In the genomic region with DNA sequence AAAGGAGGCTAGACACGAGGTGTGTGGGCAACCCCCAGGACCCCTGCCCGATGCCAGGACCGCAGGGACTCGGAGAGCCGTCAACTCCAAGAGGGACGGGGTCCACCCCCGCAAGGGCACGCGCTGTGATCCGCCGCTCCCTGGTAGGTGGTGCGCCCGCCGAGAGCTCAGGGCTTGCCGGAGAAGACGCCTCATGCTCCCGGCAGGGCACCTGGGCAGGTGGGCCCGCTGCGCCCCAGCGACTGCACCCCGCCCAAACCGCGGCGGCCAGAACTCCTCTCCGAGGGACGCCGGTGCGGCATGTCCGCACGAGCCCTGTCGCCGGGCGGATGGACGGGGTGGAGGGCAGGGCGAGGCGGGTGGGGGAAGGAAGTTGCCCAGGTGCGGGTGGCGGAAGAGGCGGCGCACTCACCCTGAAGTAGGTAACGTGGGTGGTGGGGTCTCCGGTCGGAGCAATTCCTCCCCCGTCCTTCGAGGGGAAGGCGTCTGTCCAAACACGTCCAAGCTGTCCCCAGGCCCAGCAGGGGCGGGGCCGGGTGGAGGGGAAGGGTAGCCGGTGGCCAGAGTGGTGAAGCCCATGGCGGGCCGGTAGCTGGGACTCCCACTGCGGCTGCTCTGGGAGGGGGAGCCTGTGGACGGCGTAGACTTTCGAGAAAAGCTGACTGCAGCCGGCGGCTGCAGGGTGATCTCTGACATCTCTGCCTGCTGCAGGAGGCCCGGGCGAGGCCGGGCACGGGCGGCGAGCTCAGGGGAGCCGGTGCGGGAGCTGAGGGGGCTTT, we compare ENCODE assay signal across 23 cellular contexts. TPM values are rescaled to one million over a fixed set of nuclear protein-coding genes. Genes with fewer than 3 reads are reported as not detected.
DNase-seq lines count a peak whose midpoint lies in the region; ATAC-seq, FAIRE-seq and TF ChIP-seq lines count a peak whose summit lies in the region.
"Had no signal": no experiment of that assay in that cellular context is flagged by ENCODE, and none has a peak within 500 bp of the region (broad histone marks: within the 10 kb centered on the region; RNA-seq: fewer than 3 reads in every experiment).

No MANE protein-coding gene starts in this region.

- H3K36me3 ChIP-seq in CD8-positive, alpha-beta T cell (ENCODE audit: insufficient read depth, low read length): no peaks in the 10 kb centered on the region
- no peaks in the 10 kb centered on the region for H3K36me3 ChIP-seq in bronchial epithelial cell (ENCODE audit: control insufficient read depth, insufficient read depth, low read length)
- peaks cover 0 to 23% (median 0%) of the 10 kb centered on the region in 3 experiments for H3K36me3 ChIP-seq in naive thymus-derived CD4-positive, alpha-beta T cell (ENCODE audit: control insufficient read depth in 2 of 3, insufficient read depth in 3 of 3, low read length in 3 of 3)
- H3K36me3 ChIP-seq: brain microvascular endothelial cell had no signal

- ATAC-seq in activated T-cell treated with anti-CD3 and anti-CD28 coated beads, Interleukin-2, amount 50 U/mL, for 4 hours: peak in 1 of 2 donors; percentile 31
- no peak for ATAC-seq in CD8-positive, alpha-beta T cell
- no peak for ATAC-seq in naive thymus-derived CD4-positive, alpha-beta T cell
- no peak for ATAC-seq in GM21367 (IDR thresholded peaks at IDR 0.05; ENCODE audit: unreplicated experiment)

- DNase-seq in activated T-cell treated with anti-CD3 and anti-CD28 coated beads, Interleukin-2, amount 50 U/mL, for 4 hours: no peak
- no peak for DNase-seq in activated T-cell treated with anti-CD3 and anti-CD28 coated beads for 4 hours
- DNase-seq in CD8-positive, alpha-beta T cell: no peak
- no peak for DNase-seq in bronchial epithelial cell (ENCODE audit: low read depth)
- peak in 3 of 9 donors; percentile 13 to 22 (median 15) for DNase-seq in naive thymus-derived CD4-positive, alpha-beta T cell
- no peak for DNase-seq in type B pancreatic cell (ENCODE audit: extremely low spot score, unreplicated experiment)
- DNase-seq in globus pallidus (ENCODE audit: low spot score): no peak
- DNase-seq: activated CD4-positive, alpha-beta T cell treated with anti-CD3 and anti-CD28 coated beads, Interleukin-2, amount 10 ng/mL, durations not matched to agents 7 days and 5 days; brain microvascular endothelial cell; cortex of kidney; DMS 273 treated with DMSO at 0.1 percent for 48 hours; GF-D8; GOT3; heart right ventricle; immature natural killer cell; Karpas-422; NCI-H187 treated with DMSO at 0.1 percent for 48 hours; NCI-H226; SIG-M5; T-helper 1 cell had no signal

- peaks cover 3% of the 10 kb centered on the region for H3K4me1 ChIP-seq in CD8-positive, alpha-beta T cell (ENCODE audit: insufficient read depth, low read length)
- no peaks in the 10 kb centered on the region for H3K4me1 ChIP-seq in naive thymus-derived CD4-positive, alpha-beta T cell (ENCODE audit: control insufficient read depth in 2 of 2, insufficient read depth in 2 of 2, low read length in 2 of 2)
- H3K4me1 ChIP-seq: heart right ventricle, right atrium auricular region had no signal

- FAIRE-seq in bronchial epithelial cell (lab: Jason Lieb, UNC): no peak

- CTCF ChIA-PET in CD8-positive, alpha-beta T cell (lab: Charles Lee): no interaction called here
- CTCF ChIA-PET in naive thymus-derived CD4-positive, alpha-beta T cell (lab: Charles Lee): no interaction called here

- no peak for TF ChIP-seq CTCF in CD8-positive, alpha-beta T cell (IDR thresholded peaks at IDR 0.05)
- TF ChIP-seq CTCF in bronchial epithelial cell (IDR thresholded peaks at IDR 0.05; ENCODE audit: insufficient read depth, low read length, severe bottlenecking) (no peak), type B pancreatic cell (conservative IDR thresholded peaks at IDR 0.05) (no peak)

- peak overlapping the region; percentile 60 for H3K4me3 Mint-ChIP-seq in activated T-cell treated with anti-CD3 and anti-CD28 coated beads, Interleukin-2, amount 50 U/mL, for 4 hours
- peak overlapping the region; percentile 29 for H3K4me3 Mint-ChIP-seq in CD8-positive, alpha-beta T cell
- peak overlapping the region in 7 of 10 donors; percentile 23 to 80 (median 76) for H3K4me3 Mint-ChIP-seq in naive thymus-derived CD4-positive, alpha-beta T cell
- no peak overlapping the region for H3K4me3 Mint-ChIP-seq in type B pancreatic cell

- intact Hi-C loops in CD8-positive, alpha-beta T cell (cut with DNase I, micrococcal nuclease): no loop called here
- intact Hi-C loops in naive thymus-derived CD4-positive, alpha-beta T cell (cut with micrococcal nuclease): no loop called here

- H3K9me3 ChIP-seq in CD8-positive, alpha-beta T cell (ENCODE audit: low read length): no peaks in the 10 kb centered on the region
- no peaks in the 10 kb centered on the region for H3K9me3 ChIP-seq in naive thymus-derived CD4-positive, alpha-beta T cell (ENCODE audit: control insufficient read depth in 2 of 3, low read length in 3 of 3)
- H3K9me3 ChIP-seq: heart right ventricle, right atrium auricular region had no signal

- H3K27ac Mint-ChIP-seq in CD8-positive, alpha-beta T cell: no peak overlapping the region
- no peak overlapping the region for H3K27ac Mint-ChIP-seq in naive thymus-derived CD4-positive, alpha-beta T cell
- H3K27ac Mint-ChIP-seq in type B pancreatic cell: no peak overlapping the region
- H3K27ac Mint-ChIP-seq: immature natural killer cell had no signal

- H3K27ac ChIP-seq in CD8-positive, alpha-beta T cell (ENCODE audit: low read depth, low read length): no peak overlapping the region
- no peak overlapping the region for H3K27ac ChIP-seq in naive thymus-derived CD4-positive, alpha-beta T cell (ENCODE audit: low read depth, low read length)
- H3K27ac ChIP-seq: brain microvascular endothelial cell, C4-2B, heart right ventricle, right atrium auricular region had no signal

- no peaks in the 10 kb centered on the region for H3K9me3 Mint-ChIP-seq in activated T-cell treated with anti-CD3 and anti-CD28 coated beads, Interleukin-2, amount 50 U/mL, for 4 hours
- H3K9me3 Mint-ChIP-seq in CD8-positive, alpha-beta T cell: no peaks in the 10 kb centered on the region
- H3K9me3 Mint-ChIP-seq in naive thymus-derived CD4-positive, alpha-beta T cell: no peaks in the 10 kb centered on the region
- no peaks in the 10 kb centered on the region for H3K9me3 Mint-ChIP-seq in type B pancreatic cell
- H3K9me3 Mint-ChIP-seq: activated CD4-positive, alpha-beta T cell treated with anti-CD3 and anti-CD28 coated beads, Interleukin-2, amount 10 ng/mL, durations not matched to agents 7 days and 5 days; immature natural killer cell had no signal

- peaks cover 19% of the 10 kb centered on the region for H3K36me3 Mint-ChIP-seq in activated T-cell treated with anti-CD3 and anti-CD28 coated beads, Interleukin-2, amount 50 U/mL, for 4 hours (ENCODE audit: insufficient read depth)
- H3K36me3 Mint-ChIP-seq in CD8-positive, alpha-beta T cell: peaks cover 29% of the 10 kb centered on the region
- peaks cover 5 to 31% (median 17%) of the 10 kb centered on the region in 5 donors for H3K36me3 Mint-ChIP-seq in naive thymus-derived CD4-positive, alpha-beta T cell
- H3K36me3 Mint-ChIP-seq in type B pancreatic cell: no peaks in the 10 kb centered on the region
- H3K36me3 Mint-ChIP-seq: immature natural killer cell had no signal

- H3K4me1 Mint-ChIP-seq in activated T-cell treated with anti-CD3 and anti-CD28 coated beads, Interleukin-2, amount 50 U/mL, for 4 hours (ENCODE audit: low read depth): peaks cover 2% of the 10 kb centered on the region
- H3K4me1 Mint-ChIP-seq in CD8-positive, alpha-beta T cell (ENCODE audit: low read depth): peaks cover 2% of the 10 kb centered on the region
- peaks cover 0 to 14% (median 4%) of the 10 kb centered on the region in 7 donors for H3K4me1 Mint-ChIP-seq in naive thymus-derived CD4-positive, alpha-beta T cell
- no peaks in the 10 kb centered on the region for H3K4me1 Mint-ChIP-seq in type B pancreatic cell (ENCODE audit: unreplicated experiment)
- H3K4me1 Mint-ChIP-seq: immature natural killer cell had no signal

- POLR2A ChIA-PET in CD8-positive, alpha-beta T cell (lab: Charles Lee): no interaction called here
- POLR2A ChIA-PET in naive thymus-derived CD4-positive, alpha-beta T cell (lab: Charles Lee): interaction anchor here (1.1 kb wide), 1 partner anchor 29 kb away, joined by 3 read pairs; no protein-coding TSS in a partner anchor

- no peaks in the 10 kb centered on the region for H3K27me3 Mint-ChIP-seq in activated T-cell treated with anti-CD3 and anti-CD28 coated beads, Interleukin-2, amount 50 U/mL, for 4 hours (ENCODE audit: low read depth)
- no peaks in the 10 kb centered on the region for H3K27me3 Mint-ChIP-seq in CD8-positive, alpha-beta T cell (ENCODE audit: low read depth)
- H3K27me3 Mint-ChIP-seq in naive thymus-derived CD4-positive, alpha-beta T cell: peaks cover 0 to 4% (median 0%) of the 10 kb centered on the region in 5 donors
- H3K27me3 Mint-ChIP-seq in type B pancreatic cell: peaks cover 3% of the 10 kb centered on the region
- H3K27me3 Mint-ChIP-seq: activated CD4-positive, alpha-beta T cell treated with anti-CD3 and anti-CD28 coated beads, Interleukin-2, amount 10 ng/mL, durations not matched to agents 7 days and 5 days had no signal

- H3K4me3 ChIP-seq in CD8-positive, alpha-beta T cell (ENCODE audit: low read depth, low read length): no peak overlapping the region
- H3K4me3 ChIP-seq in bronchial epithelial cell (ENCODE audit: low read depth, low read length): peak overlapping the region; percentile 30
- H3K4me3 ChIP-seq in naive thymus-derived CD4-positive, alpha-beta T cell (ENCODE audit: low read length): no peak overlapping the region
- H3K4me3 ChIP-seq: heart right ventricle, right atrium auricular region had no signal

- H3K27me3 ChIP-seq in CD8-positive, alpha-beta T cell (ENCODE audit: insufficient read depth, low read length): no peaks in the 10 kb centered on the region
- no peaks in the 10 kb centered on the region for H3K27me3 ChIP-seq in bronchial epithelial cell (ENCODE audit: control insufficient read depth, insufficient read depth, low read length)
- H3K27me3 ChIP-seq in naive thymus-derived CD4-positive, alpha-beta T cell (ENCODE audit: control insufficient read depth in 2 of 2, insufficient read depth in 2 of 2, low read length in 2 of 2): no peaks in the 10 kb centered on the region
- H3K27me3 ChIP-seq: heart right ventricle, right atrium auricular region had no signal

RNA-seq across cellular contexts. Expression of a gene that starts 37.2 kb away (rescaled TPM):
- total RNA-seq in activated T-cell treated with anti-CD3 and anti-CD28 coated beads, Interleukin-2, amount 50 U/mL, for 4 hours: 10 to 100 TPM; 18.7 to 22.3 (median 22.1) TPM
- 10 to 100 TPM; 10.1 to 11.6 TPM for total RNA-seq in CD8-positive, alpha-beta T cell
- total RNA-seq in bronchial epithelial cell (under 0.01 and 0.38 TPM in 2 replicates), type B pancreatic cell (ENCODE audit: low replicate concordance) (6.6 and 10.6 TPM in 2 replicates)
- 100 to 1,000 TPM in 1 of 5 experiments, 10 to 100 TPM in 4; 17.6 to 155 (median 24.1) TPM for total RNA-seq in naive thymus-derived CD4-positive, alpha-beta T cell
- 1 to 10 TPM; 1.2 to 2.3 TPM for polyA plus RNA-seq in naive thymus-derived CD4-positive, alpha-beta T cell
